ENCODE assay signal across 22 cellular contexts in genomic region chr5:179472641-179473040, GRCh38.
"Had no signal": no experiment of that assay in that cellular context is flagged by ENCODE, and none has a peak within 500 bp of the region (broad histone marks: within the 10 kb centered on the region; RNA-seq: fewer than 3 reads in every experiment).

No MANE protein-coding gene starts in this region.

- DNase-seq: Karpas-422, KG1, MG63, NCI-H1092 treated with DMSO at 0.1 percent for 48 hours, NCI-H1436, NCI-H187, NCI-H2029, NCI-H2081 treated with DMSO at 0.1 percent for 48 hours, NCI-H2171, NCI-H226, NCI-H446, NCI-H510A, NCI-H526, NCI-H774, Right ventricle myocardium superior, RPMI8226, SIG-M5, SK-N-SH, SW 1271 had no signal

- H3K27ac ChIP-seq: HL-60 had no signal

- H3K36me3 ChIP-seq: MG63 had no signal

- H3K9me3 ChIP-seq: MG63, SK-N-SH had no signal

- H3K27me3 ChIP-seq: MG63 had no signal

- H3K9ac ChIP-seq: SK-N-SH had no signal

- FAIRE-seq: HTR-8/SVneo, RCC 7860 had no signal

- H3K4me3 ChIP-seq: MG63 had no signal

- H3K4me2 ChIP-seq: SK-N-SH had no signal
